Comparison of ENCODE assay signal across 1 cellular context in genomic region chr1:167442142-167442848, GRCh38.
TF ChIP-seq lines count a peak whose summit lies in the region.

No MANE protein-coding gene starts in this region.

TF ChIP-seq in GM12878, 131 proteins besides CTCF, POLR2A, EP300 and RAD21 (continued from another document):
- peak; percentile 38 for TF ChIP-seq PKNOX1 (IDR thresholded peaks at IDR 0.05)
- TF ChIP-seq NFYA (IDR thresholded peaks at IDR 0.05; ENCODE audit: borderline replicate concordance, low read depth, low read length), result no peak
- no peak for TF ChIP-seq HDAC6 (IDR thresholded peaks at IDR 0.05; ENCODE audit: unreplicated experiment)
- TF ChIP-seq IRF4 (IDR thresholded peaks at IDR 0.05; ENCODE audit: low read depth, low read length), result 0 out of 2 replicates have a peak, but pooled peaks have one; percentile 36
- no peak for TF ChIP-seq BMI1 (IDR thresholded peaks at IDR 0.05; ENCODE audit: borderline replicate concordance)
- no peak for TF ChIP-seq TAF1 (IDR thresholded peaks at IDR 0.05; ENCODE audit: borderline replicate concordance, low read depth, low read length)
- no peak for TF ChIP-seq EED (IDR thresholded peaks at IDR 0.05; ENCODE audit: low read depth)
- peak; percentile 58; the same call in 1 of the 2 replicates for TF ChIP-seq SMARCA5 (IDR thresholded peaks at IDR 0.05)
- no peak for TF ChIP-seq ATF2 (IDR thresholded peaks at IDR 0.05; ENCODE audit: low read length)
- peak in 1 of 2 experiments; percentile 12; a peak in 1 of 4 replicates for TF ChIP-seq BHLHE40 (IDR thresholded peaks at IDR 0.05; ENCODE audit: borderline replicate concordance in 1 of 2, low read depth in 2 of 2, low read length in 1 of 2)
- TF ChIP-seq USF2 (IDR thresholded peaks at IDR 0.05; ENCODE audit: borderline replicate concordance, low read depth, low read length), result no peak
- TF ChIP-seq SMAD5 (IDR thresholded peaks at IDR 0.05; ENCODE audit: low read depth), result no peak
